ENCODE assay signal across 24 cellular contexts in genomic region chr18:56470679-56471345, GRCh38.
DNase-seq lines count a peak whose midpoint lies in the region; ATAC-seq, FAIRE-seq and TF ChIP-seq lines count a peak whose summit lies in the region.
"Had no signal": no experiment of that assay in that cellular context is flagged by ENCODE, and none has a peak within 500 bp of the region (broad histone marks: within the 10 kb centered on the region; RNA-seq: fewer than 3 reads in every experiment).

No MANE protein-coding gene starts in this region.

- in situ Hi-C loops in HepG2 (cut with HindIII; ENCODE audit: extremely low pct_ligation_motif_present, low pct_unique_long_range_greater_than_20kb), result no loop called here

- H3K4me3 Mint-ChIP-seq in nephron progenitor cell (no peak overlapping the region), T-cell (no peak overlapping the region)
- H3K4me3 Mint-ChIP-seq: CD8-positive, alpha-beta T cell; IgD-negative memory B cell had no signal

- no peak overlapping the region for H2AFZ ChIP-seq in HepG2 (ENCODE audit: low read length)
- H2AFZ ChIP-seq: GM23248 had no signal

- DNase-seq in HepG2 (ENCODE audit: low spot score), result no peak
- DNase-seq in right lobe of liver, result no peak
- DNase-seq in nephron progenitor cell, result no peak
- DNase-seq in sciatic nerve (ENCODE audit: low spot score), result no peak
- DNase-seq in NCI-H1105 (lab: John Stamatoyannopoulos, UW), result no peak
- DNase-seq in T-cell, result no peak
- DNase-seq: AML-193; C1 segment of cervical spinal cord; CD8-positive, alpha-beta T cell; DMS153; GM23248; HCEC 1CT; NCI-H1417; NCI-H187; NCI-H446 treated with DMSO at 0.1 percent for 48 hours; NCI-H526 treated with DMSO at 0.1 percent for 48 hours; OCI-M1; SHP77 had no signal

- H3K27ac ChIP-seq in HepG2 (ENCODE audit: extremely low read length, insufficient read depth, low read length) (no peak overlapping the region), right lobe of liver (no peak overlapping the region)
- H3K27ac ChIP-seq: GM23248, SK-N-MC had no signal

- H3K4me2 ChIP-seq in HepG2 (ENCODE audit: low read depth, low read length), result no peak overlapping the region

- intact Hi-C loops in HepG2 (cut with micrococcal nuclease; ENCODE audit: unreplicated experiment), result no loop called here
- intact Hi-C loops in right lobe of liver (cut with DNase I), result no loop called here
- intact Hi-C loops in sciatic nerve (cut with DNase I), result no loop called here

- 30% methylated on average over 3 of the region's 3 CpGs for WGBS in HepG2 (ENCODE audit: low lambda C conversion rate)
- WGBS in right lobe of liver (ENCODE audit: insufficient coverage, low coverage, low lambda C conversion rate, missing lambda C conversion rate), result 61% methylated on average over 3 of the region's 3 CpGs

- H3K36me3 ChIP-seq in HepG2 (replicated peaks in 1 of 2; ENCODE audit: control insufficient read depth in 1 of 2, insufficient read depth in 2 of 2, low read length in 2 of 2) (no peaks in the 10 kb centered on the region), right lobe of liver (no peaks in the 10 kb centered on the region)

- no peak overlapping the region for H3K9ac ChIP-seq in HepG2 (ENCODE audit: insufficient read depth, low read depth, low read length)
- H3K9ac ChIP-seq: GM23248 had no signal

- peaks cover 2% of the 10 kb centered on the region; the same call in 1 of the 2 replicates for H3K9me3 ChIP-seq in HepG2 (ENCODE audit: low read length)
- H3K9me3 ChIP-seq in right lobe of liver, result no peaks in the 10 kb centered on the region

- no peak for FAIRE-seq in HepG2 (lab: Jason Lieb, UNC)
- FAIRE-seq: GM12891, HTR-8/SVneo, RCC 7860 had no signal

- TF ChIP-seq RAD21 in HepG2 (CRISPR knock-in tag; IDR thresholded peaks at IDR 0.05), result no peak

- H3K4me3 ChIP-seq in HepG2 (replicated peaks in 1 of 3; ENCODE audit: insufficient read depth in 1 of 3, low read depth in 2 of 3, low read length in 3 of 3) (no peak overlapping the region), right lobe of liver (no peak overlapping the region)
- H3K4me3 ChIP-seq: GM23248, SK-N-MC had no signal

- no peak for TF ChIP-seq POLR2A in HepG2 (IDR thresholded peaks at IDR 0.05; ENCODE audit: insufficient read depth in 1 of 2, low read depth in 2 of 2, low read length in 2 of 2)
- no peak for TF ChIP-seq POLR2A in right lobe of liver (IDR thresholded peaks at IDR 0.05)

- H4K20me1 ChIP-seq in HepG2 (ENCODE audit: insufficient read depth, low read length), result no peaks in the 10 kb centered on the region

- TF ChIP-seq CTCF in HepG2 (CRISPR knock-in tag; IDR thresholded peaks at IDR 0.05), result no peak
- no peak for TF ChIP-seq CTCF in right lobe of liver (IDR thresholded peaks at IDR 0.05)
- TF ChIP-seq CTCF in nephron progenitor cell (IDR thresholded peaks at IDR 0.05), result no peak

- BruUV-seq in HepG2 (replicated peaks; lab: Mats Ljungman, UMichigan), result no TSS peak

- H3K4me1 Mint-ChIP-seq in nephron progenitor cell (peaks cover 11% of the 10 kb centered on the region), T-cell (no peaks in the 10 kb centered on the region)

- POLR2A ChIA-PET in HepG2 (lab: Yijun Ruan, JAX) (no interaction called here), T-cell (lab: Charles Lee) (no interaction called here)

- peaks cover 2% of the 10 kb centered on the region for H3K36me3 Mint-ChIP-seq in nephron progenitor cell (ENCODE audit: low read depth)
- no peaks in the 10 kb centered on the region for H3K36me3 Mint-ChIP-seq in T-cell
- H3K36me3 Mint-ChIP-seq: CD8-positive, alpha-beta T cell had no signal

- H3K27ac Mint-ChIP-seq in nephron progenitor cell (peak overlapping the region; percentile 2), T-cell (no peak overlapping the region)
- H3K27ac Mint-ChIP-seq: CD8-positive, alpha-beta T cell; IgD-negative memory B cell had no signal

- H3K27me3 ChIP-seq in HepG2 (ENCODE audit: control insufficient read depth in 1 of 2, insufficient read depth in 2 of 2, low read length in 2 of 2) (no peaks in the 10 kb centered on the region), right lobe of liver (no peaks in the 10 kb centered on the region)

- H3K27me3 Mint-ChIP-seq in nephron progenitor cell (ENCODE audit: low read depth, poor library complexity) (no peaks in the 10 kb centered on the region), T-cell (no peaks in the 10 kb centered on the region)

- TF ChIP-seq EP300 in HepG2 (IDR thresholded peaks at IDR 0.05; ENCODE audit: low read depth in 2 of 2, low read length in 2 of 2) (no peak), HepG2 (CRISPR knock-in tag; IDR thresholded peaks at IDR 0.05; ENCODE audit: borderline replicate concordance) (no peak)

- CTCF ChIA-PET in HepG2 (lab: Yijun Ruan, JAX; ENCODE audit: low intra/inter-chr PET ratio, low total read pairs), result no interaction called here
- CTCF ChIA-PET in T-cell (lab: Charles Lee), result no interaction called here

- no peaks in the 10 kb centered on the region for H3K4me1 ChIP-seq in HepG2 (ENCODE audit: insufficient read depth, low read length)
- no peaks in the 10 kb centered on the region for H3K4me1 ChIP-seq in right lobe of liver

- no peaks in the 10 kb centered on the region for H3K79me2 ChIP-seq in HepG2 (ENCODE audit: insufficient read depth, low read length)

- no peak for ATAC-seq in HepG2
- ATAC-seq in right lobe of liver, result no peak
- ATAC-seq in sciatic nerve, result peak; percentile 89
- no peak for ATAC-seq in T-cell (replicated peaks in 1 of 4)
- ATAC-seq in GM18868 (IDR thresholded peaks at IDR 0.05; ENCODE audit: unreplicated experiment), result no peak
- ATAC-seq: CD8-positive, alpha-beta T cell had no signal

- H3K9me3 Mint-ChIP-seq in nephron progenitor cell (peaks cover 7% of the 10 kb centered on the region), T-cell (peaks cover 0 to 1% (median 0%) of the 10 kb centered on the region in 3 donors)

TF ChIP-seq in HepG2, 621 proteins besides CTCF, POLR2A, EP300 and RAD21:
- TF ChIP-seq FOXA1 (IDR thresholded peaks at IDR 0.05) (0 out of 2 replicates have a peak, but pooled peaks have one; percentile 17), FOXA1 (CRISPR knock-in tag; IDR thresholded peaks at IDR 0.05) (no peak)
- TF ChIP-seq, protein P1, sequence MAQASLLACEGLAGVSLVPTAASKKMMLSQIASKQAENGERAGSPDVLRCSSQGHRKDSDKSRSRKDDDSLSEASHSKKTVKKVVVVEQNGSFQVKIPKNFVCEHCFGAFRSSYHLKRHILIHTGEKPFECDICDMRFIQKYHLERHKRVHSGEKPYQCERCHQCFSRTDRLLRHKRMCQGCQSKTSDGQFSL (CRISPR knock-in tag; IDR thresholded peaks at IDR 0.05), result no peak
